9 cellular contexts compared by ENCODE assay signal in the genomic region with DNA sequence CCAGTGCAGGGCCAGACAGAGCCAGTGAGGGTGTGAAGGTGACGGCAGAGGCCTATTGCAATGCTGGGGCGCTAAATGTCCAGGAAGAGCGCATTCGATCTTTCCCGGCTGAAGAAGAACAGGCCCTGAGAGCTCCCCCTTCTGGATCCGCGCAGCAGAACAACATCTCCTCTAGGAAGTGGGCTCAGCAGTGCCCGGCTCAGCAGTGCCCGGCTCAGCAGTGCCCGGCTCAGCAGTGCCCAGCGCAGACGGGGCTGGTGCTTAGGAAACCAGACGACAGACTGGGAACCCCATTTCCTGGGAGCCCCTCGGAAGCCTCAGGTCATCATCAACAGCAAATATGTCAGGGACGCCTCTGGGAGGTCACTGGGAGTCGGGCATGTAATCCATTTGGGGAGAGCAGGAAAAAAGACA. TPM values are rescaled to one million over a fixed set of nuclear protein-coding genes. Genes with fewer than 3 reads are reported as not detected.
DNase-seq lines count a peak whose midpoint lies in the region; ATAC-seq and TF ChIP-seq lines count a peak whose summit lies in the region.
"Had no signal": no experiment of that assay in that cellular context is flagged by ENCODE, and none has a peak within 500 bp of the region (broad histone marks: within the 10 kb centered on the region; RNA-seq: fewer than 3 reads in every experiment).

No MANE protein-coding gene starts in this region.

- H3K36me3 ChIP-seq in OCI-LY7 (ENCODE audit: insufficient read depth, low read length) (no peaks in the 10 kb centered on the region), psoas muscle (ENCODE audit: insufficient read depth in 1 of 2, low read depth in 1 of 2) (no peaks in the 10 kb centered on the region)

- intact Hi-C loops in Calu3 (cut with micrococcal nuclease; ENCODE audit: unreplicated experiment) (loop anchor here (5.0 to 10.0 kb wide), 2 partner anchors 89 to 201 kb away; no protein-coding TSS in a partner anchor), OCI-LY7 (cut with micrococcal nuclease; ENCODE audit: unreplicated experiment) (no loop called here), psoas muscle (cut with DNase I) (loop anchor here in 1 of 2 donors (10.0 kb wide), 1 partner anchor 201 kb away; no protein-coding TSS in a partner anchor)
- intact Hi-C loops in activated T-helper 2 cell treated with anti-CD3 and anti-CD28 coated beads, Interferon-gamma antibody, Interleukin-2, Interleukin-4, amounts not matched to agents 10 μg/mL and 5 μg/mL and 100 μg/mL, durations not matched to agents 14 hours and 24 hours and 36 hours (cut with micrococcal nuclease): loop anchor here (1.0 kb wide), 1 partner anchor 208 kb away; no protein-coding TSS in a partner anchor

- H3K4me3 ChIP-seq in OCI-LY7 (ENCODE audit: low read depth, low read length, poor library complexity, severe bottlenecking) (no peak overlapping the region), psoas muscle (no peak overlapping the region)
- H3K4me3 ChIP-seq: SK-N-MC had no signal

- CTCF ChIA-PET in Calu3 (lab: Charles Lee) (interaction anchor here (0.6 to 1.2 kb wide), 4 partner anchors 16 to 87 kb away, joined by 3 to 6 read pairs (median 4); no protein-coding TSS in a partner anchor), OCI-LY7 (lab: Charles Lee; ENCODE audit: unreplicated experiment) (interaction anchor here (1.0 kb wide), 1 partner anchor 9 kb away, joined by 3 read pairs; no protein-coding TSS in a partner anchor)

- H3K27ac Mint-ChIP-seq in Calu3 (ENCODE audit: unreplicated experiment): no peak overlapping the region
- H3K27ac Mint-ChIP-seq in activated T-helper 2 cell treated with anti-CD3 and anti-CD28 coated beads, Interferon-gamma antibody, Interleukin-2, Interleukin-4, amounts not matched to agents 10 μg/mL and 5 μg/mL and 100 μg/mL, durations not matched to agents 14 hours and 24 hours and 36 hours: no peak overlapping the region
- peak overlapping the region; percentile 4 for H3K27ac Mint-ChIP-seq in glutamatergic neuron (ENCODE audit: unreplicated experiment)

- H3K27me3 ChIP-seq in psoas muscle (ENCODE audit: insufficient read depth in 3 of 3, low read length in 2 of 3): peaks cover 0 to 25% (median 0%) of the 10 kb centered on the region in 3 donors

- H3K4me1 Mint-ChIP-seq in Calu3 (ENCODE audit: low read depth, unreplicated experiment) (peaks cover 13% of the 10 kb centered on the region), glutamatergic neuron (ENCODE audit: low read depth, unreplicated experiment) (peaks cover 15% of the 10 kb centered on the region)
- peaks cover 12% of the 10 kb centered on the region for H3K4me1 Mint-ChIP-seq in activated T-helper 2 cell treated with anti-CD3 and anti-CD28 coated beads, Interferon-gamma antibody, Interleukin-2, Interleukin-4, amounts not matched to agents 10 μg/mL and 5 μg/mL and 100 μg/mL, durations not matched to agents 14 hours and 24 hours and 36 hours (ENCODE audit: low read depth)

- H3K27ac ChIP-seq in OCI-LY7 (ENCODE audit: low read depth, low read length, poor library complexity, severe bottlenecking): no peak overlapping the region
- no peak overlapping the region for H3K27ac ChIP-seq in psoas muscle
- H3K27ac ChIP-seq: SK-N-MC had no signal

- H3K9me3 ChIP-seq in OCI-LY7 (ENCODE audit: low read length) (no peaks in the 10 kb centered on the region), psoas muscle (no peaks in the 10 kb centered on the region)

- DNase-seq in Calu3 (peak; percentile 74), HK-2 (ENCODE audit: unreplicated experiment) (peak; percentile 43), OCI-LY7 (ENCODE audit: low spot score) (peak; percentile 61), glutamatergic neuron (peak; percentile 85), psoas muscle (peak; percentile 57 to 70)
- peak; percentile 42 for DNase-seq in activated T-helper 2 cell treated with anti-CD3 and anti-CD28 coated beads, Interferon-gamma antibody, Interleukin-2, Interleukin-4, amounts not matched to agents 10 μg/mL and 5 μg/mL and 100 μg/mL, durations not matched to agents 14 hours and 24 hours and 36 hours (ENCODE audit: low spot score)

- H3K9me3 Mint-ChIP-seq in Calu3 (ENCODE audit: low read depth, unreplicated experiment) (peaks cover 13% of the 10 kb centered on the region), glutamatergic neuron (ENCODE audit: unreplicated experiment) (peaks cover 17% of the 10 kb centered on the region)
- H3K9me3 Mint-ChIP-seq in activated T-helper 2 cell treated with anti-CD3 and anti-CD28 coated beads, Interferon-gamma antibody, Interleukin-2, Interleukin-4, amounts not matched to agents 10 μg/mL and 5 μg/mL and 100 μg/mL, durations not matched to agents 14 hours and 24 hours and 36 hours: peaks cover 3% of the 10 kb centered on the region

- H4K20me1 ChIP-seq in OCI-LY7 (ENCODE audit: insufficient read depth, low read length): no peaks in the 10 kb centered on the region

- WGBS in psoas muscle, 3 donors: 9 to 13% (median 11%) methylated on average over 16 of the region's 16 CpGs

- TF ChIP-seq CTCF in Calu3 (IDR thresholded peaks at IDR 0.05; ENCODE audit: unreplicated experiment) (peak; percentile 59), OCI-LY7 (conservative IDR thresholded peaks at IDR 0.05; ENCODE audit: low read length) (peak; percentile 82), glutamatergic neuron (IDR thresholded peaks at IDR 0.05; ENCODE audit: partially characterized antibody, unreplicated experiment) (peak; percentile 77), psoas muscle (IDR thresholded peaks at IDR 0.05) (peak; percentile 49)

- H3K36me3 Mint-ChIP-seq in Calu3 (ENCODE audit: insufficient read depth, unreplicated experiment) (peaks cover 13% of the 10 kb centered on the region), glutamatergic neuron (ENCODE audit: unreplicated experiment) (peaks cover 13% of the 10 kb centered on the region)
- H3K36me3 Mint-ChIP-seq in activated T-helper 2 cell treated with anti-CD3 and anti-CD28 coated beads, Interferon-gamma antibody, Interleukin-2, Interleukin-4, amounts not matched to agents 10 μg/mL and 5 μg/mL and 100 μg/mL, durations not matched to agents 14 hours and 24 hours and 36 hours (ENCODE audit: low read depth): no peaks in the 10 kb centered on the region

- no peak overlapping the region for H3K4me2 ChIP-seq in OCI-LY7 (ENCODE audit: low read length)

- no TSS peak for BruUV-seq in Calu3 (replicated peaks; lab: Mats Ljungman, UMichigan)
- BruUV-seq in OCI-LY7 (replicated peaks; lab: Mats Ljungman, UMichigan): no TSS peak

- no peak for TF ChIP-seq POLR2A in GM18505 (IDR thresholded peaks at IDR 0.05; ENCODE audit: borderline replicate concordance, extremely low read depth, insufficient read depth, insufficient read length)

- H3K4me3 Mint-ChIP-seq in Calu3 (ENCODE audit: low read depth, unreplicated experiment): no peak overlapping the region
- H3K4me3 Mint-ChIP-seq in activated T-helper 2 cell treated with anti-CD3 and anti-CD28 coated beads, Interferon-gamma antibody, Interleukin-2, Interleukin-4, amounts not matched to agents 10 μg/mL and 5 μg/mL and 100 μg/mL, durations not matched to agents 14 hours and 24 hours and 36 hours (ENCODE audit: low read depth): no peak overlapping the region
- peak overlapping the region; percentile 5 for H3K4me3 Mint-ChIP-seq in glutamatergic neuron (ENCODE audit: unreplicated experiment)

- POLR2A ChIA-PET in OCI-LY7 (lab: Charles Lee): no interaction called here

- peaks cover 11% of the 10 kb centered on the region for H3K4me1 ChIP-seq in OCI-LY7 (ENCODE audit: insufficient read depth, low read length, poor library complexity, severe bottlenecking)
- H3K4me1 ChIP-seq in psoas muscle: no peaks in the 10 kb centered on the region

- H3K79me2 ChIP-seq in OCI-LY7 (ENCODE audit: insufficient read depth, low read depth, low read length): no peaks in the 10 kb centered on the region

- H3K27me3 Mint-ChIP-seq in Calu3 (ENCODE audit: unreplicated experiment) (peaks cover 68% of the 10 kb centered on the region), glutamatergic neuron (ENCODE audit: unreplicated experiment) (peaks cover 17% of the 10 kb centered on the region)
- peaks cover 46% of the 10 kb centered on the region for H3K27me3 Mint-ChIP-seq in activated T-helper 2 cell treated with anti-CD3 and anti-CD28 coated beads, Interferon-gamma antibody, Interleukin-2, Interleukin-4, amounts not matched to agents 10 μg/mL and 5 μg/mL and 100 μg/mL, durations not matched to agents 14 hours and 24 hours and 36 hours (ENCODE audit: low read depth)

- no peaks in the 10 kb centered on the region for H3K9me2 ChIP-seq in OCI-LY7 (ENCODE audit: insufficient read depth, low read length)

- peak in 2 of 4 donors; percentile 39 to 54 for ATAC-seq in psoas muscle
- no peak for ATAC-seq in GM18505 (IDR thresholded peaks at IDR 0.05; ENCODE audit: unreplicated experiment)
- no peak for ATAC-seq in GM18511 (IDR thresholded peaks at IDR 0.05; ENCODE audit: unreplicated experiment)

- H2AFZ ChIP-seq in OCI-LY7 (ENCODE audit: low read length): no peak overlapping the region

RNA-seq across cellular contexts. Expression of a gene that starts 4.7 kb away (rescaled TPM):
- total RNA-seq in Calu3 (2022) (0.71 and 1.1 TPM in 2 replicates), OCI-LY7 (2022) (0.30 and 0.78 TPM in 2 replicates), glutamatergic neuron (ENCODE audit: unreplicated experiment) (0.86 TPM), psoas muscle (10 to 100 TPM in 1 of 4 donors, 1 to 10 TPM in 3; 5.8 to 13.2 (median 6.3) TPM)
- 0.41 and 0.82 TPM in 2 replicates for total RNA-seq in OCI-LY7 (2014; rRNA removed; shearing (Covaris generic))
- total RNA-seq in activated T-helper 2 cell treated with anti-CD3 and anti-CD28 coated beads, Interferon-gamma antibody, Interleukin-2, Interleukin-4, amounts not matched to agents 10 μg/mL and 5 μg/mL and 100 μg/mL, durations not matched to agents 14 hours and 24 hours and 36 hours: 9.8 TPM in 2 replicates
- polyA plus RNA-seq in psoas muscle: 1 to 10 TPM; 1.4 to 5.7 (median 5.0) TPM

RNA-seq across cellular contexts. Expression of a gene that starts 8.0 kb away (rescaled TPM):
- total RNA-seq in Calu3 (2022): 0.45 and 0.66 TPM in 2 replicates
- 4.0 and 7.5 TPM in 2 replicates for total RNA-seq in OCI-LY7 (2014; rRNA removed; shearing (Covaris generic))
- 5.8 and 6.2 TPM in 2 replicates for total RNA-seq in OCI-LY7 (2022)
- total RNA-seq in activated T-helper 2 cell treated with anti-CD3 and anti-CD28 coated beads, Interferon-gamma antibody, Interleukin-2, Interleukin-4, amounts not matched to agents 10 μg/mL and 5 μg/mL and 100 μg/mL, durations not matched to agents 14 hours and 24 hours and 36 hours: 0.30 and 0.41 TPM in 2 replicates
- 73.7 TPM for total RNA-seq in glutamatergic neuron (ENCODE audit: unreplicated experiment)
- under 1 TPM; 0.21 to 0.39 (median 0.22) TPM for total RNA-seq in psoas muscle
- polyA plus RNA-seq in psoas muscle: under 1 TPM; 0.18 to 0.48 (median 0.20) TPM

RNA-seq across cellular contexts. Expression of a gene that starts 38.2 kb away (rescaled TPM):
- 7.9 and 17.7 TPM in 2 replicates for total RNA-seq in Calu3 (2022)
- 0.18 and 1.1 TPM in 2 replicates for total RNA-seq in OCI-LY7 (2014; rRNA removed; shearing (Covaris generic))
- 0.94 and 0.97 TPM in 2 replicates for total RNA-seq in OCI-LY7 (2022)
- total RNA-seq in activated T-helper 2 cell treated with anti-CD3 and anti-CD28 coated beads, Interferon-gamma antibody, Interleukin-2, Interleukin-4, amounts not matched to agents 10 μg/mL and 5 μg/mL and 100 μg/mL, durations not matched to agents 14 hours and 24 hours and 36 hours: 5.0 and 6.4 TPM in 2 replicates
- 9.4 TPM for total RNA-seq in glutamatergic neuron (ENCODE audit: unreplicated experiment)
- total RNA-seq in psoas muscle: not detected
- under 1 TPM; 0.12 to 0.18 (median 0.18) TPM for polyA plus RNA-seq in psoas muscle

RNA-seq across cellular contexts. Expression of a gene that starts 42.1 kb away (rescaled TPM):
- total RNA-seq in Calu3 (2022) (40.2 and 42.3 TPM in 2 replicates), OCI-LY7 (2022) (63.9 and 64.7 TPM in 2 replicates), glutamatergic neuron (ENCODE audit: unreplicated experiment) (57.1 TPM), psoas muscle (10 to 100 TPM; 13.2 to 20.7 (median 19.2) TPM)
- total RNA-seq in OCI-LY7 (2014; rRNA removed; shearing (Covaris generic)): 29.5 and 32.0 TPM in 2 replicates
- 59.5 and 59.6 TPM in 2 replicates for total RNA-seq in activated T-helper 2 cell treated with anti-CD3 and anti-CD28 coated beads, Interferon-gamma antibody, Interleukin-2, Interleukin-4, amounts not matched to agents 10 μg/mL and 5 μg/mL and 100 μg/mL, durations not matched to agents 14 hours and 24 hours and 36 hours
- polyA plus RNA-seq in psoas muscle: 10 to 100 TPM in 2 of 3 donors, 1 to 10 TPM in 1; 9.3 to 16.6 (median 12.9) TPM
